ENCODE assay signal across 1 cellular context in the genomic region with DNA sequence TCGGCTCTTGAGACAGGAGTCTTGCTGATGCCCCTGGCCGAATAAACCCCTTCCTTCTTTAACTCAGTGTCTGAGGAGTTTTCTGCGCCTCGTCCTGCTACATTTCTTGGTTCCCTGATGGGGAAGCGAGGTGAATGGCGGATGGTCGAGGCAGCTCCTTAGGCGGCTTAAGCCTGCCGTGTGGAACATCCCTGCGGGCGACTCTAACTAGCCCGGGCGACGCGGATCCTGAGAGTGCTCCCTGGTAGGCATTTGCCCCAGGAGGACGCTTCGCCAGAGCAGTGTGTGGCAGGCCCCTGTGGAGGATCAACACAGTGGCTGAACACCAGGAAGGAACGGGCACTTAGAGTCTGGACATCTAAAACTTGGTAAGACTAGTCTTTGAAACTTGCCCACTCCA.
A peak's percentile ranks its signal among the peaks of the same experiment; 100 is the strongest.
TF ChIP-seq lines count a peak whose summit lies in the region.

No MANE protein-coding gene starts in this region.

TF ChIP-seq in HEK293, 187 proteins besides CTCF, POLR2A, EP300 and RAD21:
- TF ChIP-seq ZNF791 (tag by site-specific recombination; IDR thresholded peaks at IDR 0.05), result no peak
- no peak for TF ChIP-seq ZNF555 (tag by site-specific recombination; conservative IDR thresholded peaks at IDR 0.05)
- 0 out of 2 replicates have a peak, but pooled peaks have one; percentile 23 for TF ChIP-seq ZIC2 (tag by site-specific recombination; IDR thresholded peaks at IDR 0.05)
- no peak for TF ChIP-seq PRDM1 (tag by site-specific recombination; IDR thresholded peaks at IDR 0.05)
- no peak for TF ChIP-seq ZNF654 (tag by site-specific recombination; IDR thresholded peaks at IDR 0.05; ENCODE audit: low read depth)
- no peak for TF ChIP-seq TCF7L2 (IDR thresholded peaks at IDR 0.05; ENCODE audit: borderline replicate concordance, low read depth, low read length)
